ENCODE assay signal across 21 cellular contexts in the genomic region with DNA sequence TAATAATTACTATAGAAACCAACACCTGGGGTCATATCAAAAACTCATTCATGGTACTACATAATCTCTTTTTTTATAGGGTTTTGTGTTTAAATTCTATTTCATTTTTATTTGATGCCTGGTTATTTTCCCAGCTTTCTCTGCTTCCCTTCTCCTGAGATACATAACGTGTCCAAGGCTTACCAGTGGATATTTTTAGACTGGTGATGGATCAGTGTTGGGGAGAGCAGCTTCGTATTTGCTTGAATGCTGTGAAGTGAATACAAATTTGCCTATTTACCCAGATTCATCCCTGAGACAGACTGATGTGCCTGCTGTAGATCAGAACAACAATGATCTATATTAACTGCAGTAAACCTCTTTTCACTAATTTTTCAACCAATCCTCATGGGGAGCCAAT. TPM values are rescaled to one million over a fixed set of nuclear protein-coding genes. Genes with fewer than 3 reads are reported as not detected.
A peak's percentile ranks its signal among the peaks of the same experiment; 100 is the strongest.
DNase-seq lines count a peak whose midpoint lies in the region; ATAC-seq, FAIRE-seq and TF ChIP-seq lines count a peak whose summit lies in the region.
"Had no signal": no experiment of that assay in that cellular context is flagged by ENCODE, and none has a peak within 500 bp of the region (broad histone marks: within the 10 kb centered on the region; RNA-seq: fewer than 3 reads in every experiment).

No MANE protein-coding gene starts in this region.

- peak overlapping the region; percentile 63 for H3K27ac Mint-ChIP-seq in activated T-cell treated with anti-CD3 and anti-CD28 coated beads, Interleukin-2, amount 50 U/mL, for 72 hours
- H3K27ac Mint-ChIP-seq in stimulated activated effector memory CD8-positive, alpha-beta T cell treated with anti-CD3 and anti-CD28 coated beads, Interleukin-12 subunit alpha, Interleukin-12 subunit beta, amount 100 ng/mL, for 72 hours = peak overlapping the region; percentile 58

- H3K9ac ChIP-seq in GM12878 (ENCODE audit: control insufficient read depth, insufficient read depth, low read length) = no peak overlapping the region
- H3K9ac ChIP-seq in SK-N-SH = no peak overlapping the region

- BruUV-seq in GM12878 (replicated peaks; lab: Mats Ljungman, UMichigan) = no TSS peak

- no peaks in the 10 kb centered on the region for H3K27me3 Mint-ChIP-seq in activated T-cell treated with anti-CD3 and anti-CD28 coated beads, Interleukin-2, amount 50 U/mL, for 72 hours (ENCODE audit: low read depth)

- SMC1A ChIA-PET in GM12878 (lab: Charles Lee; ENCODE audit: uncharacterized antibody, unreplicated experiment) = interaction anchor here (0.8 to 12.7 kb wide), 15 partner anchors 8 to 95 kb away, joined by 3 to 152 read pairs (median 7); partner anchors contain the start of gene UBALD2

- TF ChIP-seq RAD21 in GM12878 (IDR thresholded peaks at IDR 0.05; ENCODE audit: insufficient read depth, low read depth, low read length) (no peak), SK-N-SH (IDR thresholded peaks at IDR 0.05; ENCODE audit: low read length) (no peak)

- peak overlapping the region; percentile 93 for H3K27ac ChIP-seq in GM12878 (ENCODE audit: control insufficient read depth, insufficient read depth)
- no peak overlapping the region for H3K27ac ChIP-seq in SK-N-SH (ENCODE audit: low read depth in 2 of 2, low read length in 1 of 2)
- no peak overlapping the region for H3K27ac ChIP-seq in heart right ventricle
- H3K27ac ChIP-seq: A549, RWPE1 had no signal

- WGBS in GM12878 (ENCODE audit: insufficient coverage, insufficient replicate concordance, low lambda C conversion rate, missing lambda C conversion rate) = 41% methylated on average over 2 of the region's 2 CpGs
- 80% methylated on average over 2 of the region's 2 CpGs for WGBS in SK-N-SH (ENCODE audit: low lambda C conversion rate)
- 52 to 56% methylated on average over 2 of the region's 2 CpGs for WGBS in heart right ventricle, 2 donors

- peaks cover 46% of the 10 kb centered on the region for H3K4me1 ChIP-seq in GM12878 (ENCODE audit: control insufficient read depth, insufficient read depth, low read length)
- peaks cover 0 to 3% of the 10 kb centered on the region in 2 experiments; a peak in 1 of 4 replicates for H3K4me1 ChIP-seq in SK-N-SH (ENCODE audit: control insufficient read depth in 1 of 2, insufficient read depth in 2 of 2, low read depth in 1 of 2, low read length in 1 of 2)
- peaks cover 0 to 26% (median 3%) of the 10 kb centered on the region in 9 donors for H3K4me1 ChIP-seq in heart right ventricle
- H3K4me1 ChIP-seq: A549 had no signal

- H3K36me3 ChIP-seq in GM12878 (ENCODE audit: control insufficient read depth in 2 of 2, insufficient read depth in 2 of 2, low read length in 1 of 2) (no peaks in the 10 kb centered on the region), SK-N-SH (replicated peaks in 1 of 2; ENCODE audit: control insufficient read depth in 1 of 2, insufficient read depth in 2 of 2, low read length in 1 of 2) (no peaks in the 10 kb centered on the region), heart right ventricle (no peaks in the 10 kb centered on the region)

- H3K4me1 Mint-ChIP-seq in activated T-cell treated with anti-CD3 and anti-CD28 coated beads, Interleukin-2, amount 50 U/mL, for 72 hours (ENCODE audit: low read depth) = peaks cover 81% of the 10 kb centered on the region
- H3K4me1 Mint-ChIP-seq in stimulated activated effector memory CD8-positive, alpha-beta T cell treated with anti-CD3 and anti-CD28 coated beads, Interleukin-12 subunit alpha, Interleukin-12 subunit beta, amount 100 ng/mL, for 72 hours = peaks cover 59% of the 10 kb centered on the region

- ATAC-seq in activated T-cell treated with anti-CD3 and anti-CD28 coated beads, Interleukin-2, amount 50 U/mL, for 72 hours (replicated peaks in 1 of 2) = no peak
- ATAC-seq in GM12878 (no peak), heart right ventricle (no peak)
- ATAC-seq in stimulated activated effector memory CD8-positive, alpha-beta T cell treated with anti-CD3 and anti-CD28 coated beads, Interleukin-12 subunit alpha, Interleukin-12 subunit beta, amount 100 ng/mL, for 72 hours = no peak
- ATAC-seq: A549, K562, PC-3 had no signal

- H3K4me3 Mint-ChIP-seq in activated T-cell treated with anti-CD3 and anti-CD28 coated beads, Interleukin-2, amount 50 U/mL, for 72 hours = no peak overlapping the region
- H3K4me3 Mint-ChIP-seq in stimulated activated effector memory CD8-positive, alpha-beta T cell treated with anti-CD3 and anti-CD28 coated beads, Interleukin-12 subunit alpha, Interleukin-12 subunit beta, amount 100 ng/mL, for 72 hours = no peak overlapping the region

- H4K20me1 ChIP-seq in GM12878 (ENCODE audit: control insufficient read depth, insufficient read depth) (no peaks in the 10 kb centered on the region), SK-N-SH (ENCODE audit: insufficient read depth) (no peaks in the 10 kb centered on the region)

- intact Hi-C loops in GM12878 (cut with micrococcal nuclease; ENCODE audit: unreplicated experiment) = no loop called here
- intact Hi-C loops in heart right ventricle (cut with DNase I) = loop anchor here in 7 of 10 donors (5.0 to 10.0 kb wide), 3 partner anchors 62 to 169 kb away; no protein-coding TSS in a partner anchor

- TF ChIP-seq EP300 in GM12878 (IDR thresholded peaks at IDR 0.05; ENCODE audit: borderline replicate concordance in 1 of 2, control insufficient read depth in 1 of 2, low read depth in 2 of 2, low read length in 2 of 2) (no peak), SK-N-SH (IDR thresholded peaks at IDR 0.05; ENCODE audit: borderline replicate concordance in 1 of 2, low read depth in 1 of 2, low read length in 1 of 2) (no peak)

- no peaks in the 10 kb centered on the region for H3K9me2 ChIP-seq in SK-N-SH

- DNase-seq in activated T-cell treated with anti-CD3 and anti-CD28 coated beads, Interleukin-2, amount 50 U/mL, for 72 hours = no peak
- DNase-seq in activated T-cell treated with anti-CD3 and anti-CD28 coated beads for 4 hours (no peak), GM12865 (ENCODE audit: low read depth) (no peak), GM12878 (ENCODE audit: low read depth, low spot score) (no peak), NCI-H2081 treated with DMSO at 0.1 percent for 48 hours (lab: John Stamatoyannopoulos, UW) (no peak), SK-N-SH (no peak), heart right ventricle (no peak)
- DNase-seq in stimulated activated effector memory CD8-positive, alpha-beta T cell treated with anti-CD3 and anti-CD28 coated beads, Interleukin-12 subunit alpha, Interleukin-12 subunit beta, amount 100 ng/mL, for 72 hours (ENCODE audit: low spot score in 2 of 2) = no peak
- DNase-seq: C1 segment of cervical spinal cord, DMS 273 treated with DMSO at 0.1 percent for 48 hours, GDM1, GOT3, MV-4-11, NCI-H1417 treated with DMSO at 0.1 percent for 48 hours, NCI-H2029 treated with DMSO at 0.1 percent for 48 hours, NCI-H748 treated with DMSO at 0.1 percent for 48 hours, PC-3 had no signal

- peak overlapping the region; percentile 88 for H2AFZ ChIP-seq in GM12878 (ENCODE audit: control insufficient read depth, low read depth, low read length)
- H2AFZ ChIP-seq in SK-N-SH (ENCODE audit: low read depth) = no peak overlapping the region

- peak overlapping the region; percentile 51 for H3K4me3 ChIP-seq in GM12865 (ENCODE audit: low read depth, low read length)
- H3K4me3 ChIP-seq in GM12878 = no peak overlapping the region
- no peak overlapping the region for H3K4me3 ChIP-seq in SK-N-SH (ENCODE audit: low read depth in 2 of 2, low read length in 1 of 2)
- no peak overlapping the region for H3K4me3 ChIP-seq in heart right ventricle
- H3K4me3 ChIP-seq: A549, K562 had no signal

- H3K9me3 ChIP-seq in GM12878 (replicated peaks; ENCODE audit: control insufficient read depth, insufficient read depth, low read length) (no peaks in the 10 kb centered on the region), SK-N-SH (no peaks in the 10 kb centered on the region), heart right ventricle (no peaks in the 10 kb centered on the region)
- H3K9me3 ChIP-seq: A549 had no signal

- H3K79me2 ChIP-seq in GM12878 (ENCODE audit: control insufficient read depth, insufficient read depth, low read length) (no peaks in the 10 kb centered on the region), SK-N-SH (ENCODE audit: insufficient read depth) (no peaks in the 10 kb centered on the region)

- H3F3A ChIP-seq in SK-N-SH (replicated peaks; ENCODE audit: insufficient read depth) = no peaks in the 10 kb centered on the region

- in situ Hi-C loops in GM12878 (cut with MboI) = no loop called here

- TF ChIP-seq CTCF in GM12865 (IDR thresholded peaks at IDR 0.05; ENCODE audit: insufficient read depth, low read depth, low read length, missing control alignments) (no peak), GM12878 (IDR thresholded peaks at IDR 0.05 in 2 of 3, conservative IDR thresholded peaks at IDR 0.05 in 1 of 3; ENCODE audit: control insufficient read depth in 2 of 3, extremely low read depth in 1 of 3, insufficient read depth in 1 of 3, low read depth in 3 of 3, low read length in 3 of 3) (no peak), SK-N-SH (IDR thresholded peaks at IDR 0.05) (no peak), heart right ventricle (IDR thresholded peaks at IDR 0.05) (no peak)

- no peak for TF ChIP-seq POLR2A in GM12878 (IDR thresholded peaks at IDR 0.05; ENCODE audit: low read depth, low read length)

- H3K36me3 Mint-ChIP-seq in activated T-cell treated with anti-CD3 and anti-CD28 coated beads, Interleukin-2, amount 50 U/mL, for 72 hours (ENCODE audit: insufficient read depth in 2 of 2) = peaks cover 10 to 12% of the 10 kb centered on the region in 2 donors
- H3K36me3 Mint-ChIP-seq in stimulated activated effector memory CD8-positive, alpha-beta T cell treated with anti-CD3 and anti-CD28 coated beads, Interleukin-12 subunit alpha, Interleukin-12 subunit beta, amount 100 ng/mL, for 72 hours = no peaks in the 10 kb centered on the region

- no peaks in the 10 kb centered on the region for H3K9me3 Mint-ChIP-seq in activated T-cell treated with anti-CD3 and anti-CD28 coated beads, Interleukin-2, amount 50 U/mL, for 72 hours
- H3K9me3 Mint-ChIP-seq in stimulated activated effector memory CD8-positive, alpha-beta T cell treated with anti-CD3 and anti-CD28 coated beads, Interleukin-12 subunit alpha, Interleukin-12 subunit beta, amount 100 ng/mL, for 72 hours = no peaks in the 10 kb centered on the region

- peak overlapping the region; percentile 100 for H3K4me2 ChIP-seq in GM12878 (ENCODE audit: control insufficient read depth, insufficient read depth)
- no peak overlapping the region for H3K4me2 ChIP-seq in SK-N-SH
- H3K4me2 ChIP-seq: A549 had no signal

- FAIRE-seq in GM12878 (lab: Jason Lieb, UNC) = peak; percentile 56
- FAIRE-seq: A549, K562 had no signal

- CTCF ChIA-PET in GM12878 (lab: Yijun Ruan, JAX) (interaction anchor here (0.6 to 12.6 kb wide), 12 partner anchors 8 to 97 kb away, joined by 3 to 162 read pairs (median 12); partner anchors contain the start of gene UBALD2), SK-N-SH (lab: Yijun Ruan, JAX) (interaction anchor here (0.7 to 16.0 kb wide), 11 partner anchors 8 to 185 kb away, joined by 3 to 193 read pairs (median 6); partner anchors contain the start of gene FOXJ1)

- no peaks in the 10 kb centered on the region for H3K27me3 ChIP-seq in GM12878 (replicated peaks in 1 of 2; ENCODE audit: control insufficient read depth in 2 of 2, insufficient read depth in 2 of 2, low read length in 1 of 2)
- H3K27me3 ChIP-seq in SK-N-SH (ENCODE audit: insufficient read depth) = no peaks in the 10 kb centered on the region
- no peaks in the 10 kb centered on the region for H3K27me3 ChIP-seq in heart right ventricle

- RAD21 ChIA-PET in GM12878 (lab: Charles Lee; ENCODE audit: unreplicated experiment) = interaction anchor here (0.7 to 17.4 kb wide), 8 partner anchors 54 to 114 kb away, joined by 3 to 419 read pairs (median 16); partner anchors contain the start of gene UBALD2

- POLR2A ChIA-PET in GM12878 (lab: Charles Lee) (interaction anchor here (0.6 to 16.8 kb wide), 3 partner anchors 49 to 578 kb away, joined by 4 to 427 read pairs (median 6); partner anchors contain the start of gene UBALD2), SK-N-SH (lab: Yijun Ruan, JAX) (interaction anchor here (0.7 kb wide), 1 partner anchor 350 kb away, joined by 4 read pairs; no protein-coding TSS in a partner anchor)

RNA-seq across cellular contexts. Expression of gene FOXJ1, which starts 43.2 kb away (rescaled TPM):
- 1 to 10 TPM; 1.4 to 1.5 TPM for total RNA-seq in activated T-cell treated with anti-CD3 and anti-CD28 coated beads, Interleukin-2, amount 50 U/mL, for 72 hours
- total RNA-seq in GM12878 (2013; cell fraction: nucleolus; rRNA removed) = not detected in 2 replicates
- total RNA-seq in GM12878 (2014; rRNA removed) = not detected in 2 replicates
- total RNA-seq in GM12878 (2014; rRNA removed; fragmentation: Illumina TruSeq; extraction: Trizol) = not detected in 2 replicates
- not detected in 2 replicates for total RNA-seq in GM12878 (2021)
- not detected for polyA plus RNA-seq in GM12878 (2011; ENCODE audit: low read depth)
- not detected in 2 replicates for polyA plus RNA-seq in GM12878 (2011; rRNA removed)
- not detected in 2 replicates for polyA plus RNA-seq in GM12878 (2011; cell fraction: cytosol; rRNA removed)
- not detected in 2 replicates for polyA plus RNA-seq in GM12878 (2011; cell fraction: nucleus; rRNA removed)
- 0.11 TPM in 1 of 2 replicates, not detected in the other for polyA plus RNA-seq in GM12878 (2012)
- polyA plus RNA-seq in GM12878 (2014; fragmentation: Illumina TruSeq; extraction: Trizol) = not detected in 2 replicates
- not detected for polyA plus RNA-seq in GM12878 (2014; fragmentation: Nextera tagmentation; extraction: Ambion mirVana)
- polyA plus RNA-seq in GM12878 (2014; rRNA removed) = not detected in 2 replicates
- polyA plus RNA-seq in GM12878 (2016; fragmentation: Nextera tagmentation; extraction: Ambion mirVana) = not detected
- polyA minus RNA-seq in GM12878 (2011; rRNA and poly(A)+ RNA removed) = not detected in 2 replicates
- not detected in 2 replicates for polyA minus RNA-seq in GM12878 (2011; cell fraction: cytosol; rRNA and poly(A)+ RNA removed)
- not detected in 2 replicates for polyA minus RNA-seq in GM12878 (2011; cell fraction: nucleus; rRNA and poly(A)+ RNA removed)
- not detected in 2 replicates for polyA plus RNA-seq in SK-N-SH (2012; rRNA removed)
- polyA plus RNA-seq in SK-N-SH (2012; cell fraction: cytosol; rRNA removed) = 0.01 TPM in 2 replicates
- polyA plus RNA-seq in SK-N-SH (2012; cell fraction: nucleus; rRNA removed) = 0.07 and 0.09 TPM in 2 replicates
- not detected for total RNA-seq in heart right ventricle
- under 1 TPM in 1 of 2 donors, not detected in 1; 0.03 TPM for polyA plus RNA-seq in heart right ventricle
- total RNA-seq: NCI-H460 had no signal
- polyA plus RNA-seq: K562 had no signal

RNA-seq across cellular contexts. Expression of gene RNF157, which starts 56.0 kb away (rescaled TPM):
- total RNA-seq in activated T-cell treated with anti-CD3 and anti-CD28 coated beads, Interleukin-2, amount 50 U/mL, for 72 hours = 100 to 1,000 TPM in 1 of 2 donors, 10 to 100 TPM in 1; 91.9 to 100 TPM
- total RNA-seq in GM12878 (2013; cell fraction: nucleolus; rRNA removed) = 1.4 and 2.8 TPM in 2 replicates
- total RNA-seq in GM12878 (2014; rRNA removed) (9.7 and 10.4 TPM in 2 replicates), GM12878 (2014; rRNA removed; fragmentation: Illumina TruSeq; extraction: Trizol) (10.4 and 11.8 TPM in 2 replicates), GM12878 (2021) (14.8 and 17.9 TPM in 2 replicates), heart right ventricle (10 to 100 TPM in 2 of 10 donors, 1 to 10 TPM in 8; 1.3 to 18.8 (median 3.4) TPM)
- 5.8 TPM for polyA plus RNA-seq in GM12878 (2011; ENCODE audit: low read depth)
- polyA plus RNA-seq in GM12878 (2011; rRNA removed) (6.0 and 7.3 TPM in 2 replicates), GM12878 (2014; fragmentation: Illumina TruSeq; extraction: Trizol) (14.1 and 15.9 TPM in 2 replicates), GM12878 (2014; fragmentation: Nextera tagmentation; extraction: Ambion mirVana) (1 to 10 TPM; 5.2 to 9.5 TPM), GM12878 (2014; rRNA removed) (12.1 and 12.3 TPM in 2 replicates), GM12878 (2016; fragmentation: Nextera tagmentation; extraction: Ambion mirVana) (1 to 10 TPM; 1.4 to 3.4 TPM), SK-N-SH (2012; rRNA removed) (5.2 TPM in 2 replicates), heart right ventricle (1 to 10 TPM; 2.2 to 6.9 TPM)
- polyA plus RNA-seq in GM12878 (2011; cell fraction: cytosol; rRNA removed) = 7.3 and 8.6 TPM in 2 replicates
- 3.7 and 4.7 TPM in 2 replicates for polyA plus RNA-seq in GM12878 (2011; cell fraction: nucleus; rRNA removed)
- 6.4 and 8.4 TPM in 2 replicates for polyA plus RNA-seq in GM12878 (2012)
- 6.6 and 10.4 TPM in 2 replicates for polyA minus RNA-seq in GM12878 (2011; rRNA and poly(A)+ RNA removed)
- polyA minus RNA-seq in GM12878 (2011; cell fraction: cytosol; rRNA and poly(A)+ RNA removed) = 3.1 and 4.8 TPM in 2 replicates
- polyA minus RNA-seq in GM12878 (2011; cell fraction: nucleus; rRNA and poly(A)+ RNA removed) = 2.5 and 6.2 TPM in 2 replicates
- polyA plus RNA-seq in SK-N-SH (2012; cell fraction: cytosol; rRNA removed) = 4.1 and 6.3 TPM in 2 replicates
- 5.5 and 8.1 TPM in 2 replicates for polyA plus RNA-seq in SK-N-SH (2012; cell fraction: nucleus; rRNA removed)

Comparison
In these comparisons a context has a peak if more than half of its experiments do, and no peak if none do; other contexts are left out.
1. RNA of gene RNF157, which starts 56.0 kb away (total RNA-seq): 91.9 to 100 TPM in activated T-cell treated with anti-CD3 and anti-CD28 coated beads, Interleukin-2, amount 50 U/mL, for 72 hours; 1.4 to 17.9 TPM in GM12878 and 1.3 to 18.8 TPM in heart right ventricle; every median in the first group is over 4 times any median in the second.